ENCODE assay signal across 3 cellular contexts in the genomic region with DNA sequence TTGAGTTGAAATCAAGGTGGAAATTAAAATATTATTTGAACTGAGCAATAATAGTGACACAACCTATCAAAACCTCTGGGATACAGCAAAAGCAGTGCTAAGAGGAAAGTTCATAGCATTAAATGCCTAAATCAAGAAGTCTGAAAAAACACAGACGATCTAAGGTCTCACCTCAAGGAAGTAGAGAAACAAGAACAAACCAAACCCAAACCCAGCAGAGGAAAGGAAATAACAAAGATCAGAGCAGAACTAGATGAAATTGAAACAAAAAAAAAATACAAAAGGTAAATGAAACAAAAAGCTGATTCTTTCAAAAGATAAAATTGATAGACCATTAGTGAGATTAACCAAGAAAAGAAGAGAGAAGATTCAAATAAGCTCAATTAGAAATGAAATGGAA. TPM values are rescaled to one million over a fixed set of nuclear protein-coding genes. Genes with fewer than 3 reads are reported as not detected.
"Had no signal": no experiment of that assay in that cellular context is flagged by ENCODE, and none has a peak within 500 bp of the region (broad histone marks: within the 10 kb centered on the region; RNA-seq: fewer than 3 reads in every experiment).

No MANE protein-coding gene starts in this region.

RNA-seq across cellular contexts. Expression of a gene that starts 8.7 kb away (rescaled TPM):
- total RNA-seq: HepG2, PC-9 had no signal

RNA-seq across cellular contexts. Expression of a gene that starts 42.7 kb away (rescaled TPM):
- total RNA-seq: IMR-90 had no signal
